ENCODE assay signal across 8 cellular contexts in the genomic region with DNA sequence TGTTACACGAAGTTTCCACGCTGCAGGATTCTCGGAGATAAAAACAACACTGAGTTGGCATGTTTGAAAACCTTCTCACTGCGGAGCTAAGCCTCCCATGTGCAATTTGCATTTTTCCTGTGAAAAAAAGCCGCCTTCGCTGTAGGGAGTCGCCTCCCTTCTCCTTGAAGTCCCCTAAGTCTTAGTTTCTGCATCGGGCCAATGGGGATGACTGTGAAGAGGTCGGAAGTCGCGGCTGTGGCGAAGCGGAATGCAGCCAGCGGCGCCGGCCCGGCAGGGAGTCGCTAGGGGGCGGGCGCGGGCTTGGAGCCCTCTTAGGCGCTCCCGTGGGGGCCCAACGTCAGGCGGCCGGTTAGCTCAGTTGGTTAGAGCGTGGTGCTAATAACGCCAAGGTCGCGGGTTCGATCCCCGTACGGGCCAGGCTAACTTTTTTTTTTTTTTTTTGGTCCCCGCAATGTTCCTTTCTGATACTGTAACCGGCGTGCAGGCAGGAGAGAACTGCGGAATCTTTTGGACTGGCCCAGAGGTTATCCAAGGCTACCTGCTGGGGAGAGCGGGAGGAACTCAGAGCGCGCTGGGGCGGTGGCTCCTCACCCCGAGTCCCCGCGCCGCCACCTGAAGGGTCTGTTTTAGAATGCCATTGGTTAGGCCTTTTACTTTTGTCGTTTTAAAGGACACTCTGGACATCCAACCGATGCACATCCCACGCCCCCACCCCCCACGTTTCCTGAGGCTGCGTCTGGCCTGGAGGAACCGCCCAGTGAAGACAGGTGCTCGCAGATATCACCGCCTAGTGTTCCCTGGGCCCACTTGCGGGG. TPM values are rescaled to one million over a fixed set of nuclear protein-coding genes. Genes with fewer than 3 reads are reported as not detected.
DNase-seq lines count a peak whose midpoint lies in the region; ATAC-seq and TF ChIP-seq lines count a peak whose summit lies in the region.

No MANE protein-coding gene starts in this region.

- WGBS in trophoblast cell (ENCODE audit: extremely low coverage, insufficient coverage, insufficient read length): no CpG with 5 or more reads among the region's 54 CpGs
- 1% methylated on average over 52 to 54 of the region's 54 CpGs for WGBS in tibial nerve, 2 donors

- peak; percentile 75 to 82 for TF ChIP-seq EP300 in tibial nerve (IDR thresholded peaks at IDR 0.05)

- peak overlapping the region; percentile 57 for H3K4me3 ChIP-seq in GM12875 (ENCODE audit: low read depth, low read length)
- peak overlapping the region; percentile 67 for H3K4me3 ChIP-seq in SU-DHL-6 (ENCODE audit: insufficient read depth, low read length, poor library complexity, severe bottlenecking)
- peak overlapping the region; percentile 76 for H3K4me3 ChIP-seq in trophoblast cell (ENCODE audit: low read depth, low read length)
- H3K4me3 ChIP-seq in tibial nerve: peak overlapping the region; percentile 40 to 62 (median 52)

- H3K4me1 ChIP-seq in trophoblast cell (ENCODE audit: control insufficient read depth in 1 of 2, insufficient read depth in 2 of 2, low read length in 2 of 2) (peaks cover 8 to 11% of the 10 kb centered on the region in 2 experiments), tibial nerve (peaks cover 0 to 64% (median 11%) of the 10 kb centered on the region in 4 donors)

- H3K9me2 ChIP-seq in SU-DHL-6 (replicated peaks; ENCODE audit: insufficient read depth, low read length): no peaks in the 10 kb centered on the region

- H3K4ac ChIP-seq in trophoblast cell (ENCODE audit: low read depth, low read length): no peak overlapping the region

- peak overlapping the region; percentile 80 for H4K8ac ChIP-seq in trophoblast cell (ENCODE audit: low read depth, low read length)

- peaks cover 8% of the 10 kb centered on the region for H3F3A ChIP-seq in SU-DHL-6 (ENCODE audit: insufficient read depth)

- H2AFZ ChIP-seq in SU-DHL-6 (ENCODE audit: low read depth, low read length, severe bottlenecking) (peak overlapping the region; percentile 99), trophoblast cell (ENCODE audit: insufficient read depth, low read length, poor library complexity) (peak overlapping the region; percentile 64)

- H3K27ac ChIP-seq in SU-DHL-6 (ENCODE audit: low read depth, low read length): peak overlapping the region; percentile 71
- peak overlapping the region; percentile 67 for H3K27ac ChIP-seq in trophoblast cell (ENCODE audit: low read depth, low read length)
- H3K27ac ChIP-seq in tibial nerve: peak overlapping the region; percentile 75 to 89 (median 83)

- H4K12ac ChIP-seq in trophoblast cell (ENCODE audit: low read depth, low read length): peak overlapping the region; percentile 7

- H4K20me1 ChIP-seq in SU-DHL-6 (ENCODE audit: low read depth, low read length): no peaks in the 10 kb centered on the region

- H3K36me3 ChIP-seq in SU-DHL-6 (ENCODE audit: low read length) (no peaks in the 10 kb centered on the region), trophoblast cell (ENCODE audit: control insufficient read depth in 1 of 2, insufficient read depth in 2 of 2, low read length in 2 of 2) (peaks cover 0 to 2% of the 10 kb centered on the region in 2 experiments), tibial nerve (no peaks in the 10 kb centered on the region)

- no peak overlapping the region for H2AK5ac ChIP-seq in trophoblast cell (ENCODE audit: low read length)

- H3K79me2 ChIP-seq in SU-DHL-6 (ENCODE audit: insufficient read depth, low read length) (no peaks in the 10 kb centered on the region), trophoblast cell (ENCODE audit: control insufficient read depth, insufficient read depth, low read length, poor library complexity) (peaks cover 8% of the 10 kb centered on the region)

- H3K27me3 ChIP-seq in SU-DHL-6 (ENCODE audit: low read length) (no peaks in the 10 kb centered on the region), trophoblast cell (ENCODE audit: insufficient read depth, low read length) (no peaks in the 10 kb centered on the region), tibial nerve (no peaks in the 10 kb centered on the region)

- no peak overlapping the region for H3K23ac ChIP-seq in trophoblast cell (ENCODE audit: low read length)

- H3K9ac ChIP-seq in SU-DHL-6 (ENCODE audit: low read length): peak overlapping the region; percentile 66
- H3K9ac ChIP-seq in trophoblast cell (ENCODE audit: low read length): peak overlapping the region; percentile 62

- intact Hi-C loops in cardiac septum (cut with DNase I): loop anchor here (5.0 kb wide), 4 partner anchors 190 to 610 kb away; partner anchors contain the start of genes ANKRD9 and HSP90AA1

- peaks cover 10% of the 10 kb centered on the region for H3K79me1 ChIP-seq in trophoblast cell (ENCODE audit: low read length)

- H4K91ac ChIP-seq in trophoblast cell (ENCODE audit: low read depth, low read length): peak overlapping the region; percentile 77

- peak; percentile 62 for ATAC-seq in HG02763 (IDR thresholded peaks at IDR 0.05; ENCODE audit: unreplicated experiment)

- peak in 1 of 2 donors; percentile 24 for TF ChIP-seq POLR2A in tibial nerve (IDR thresholded peaks at IDR 0.05)

- H3K4me2 ChIP-seq in SU-DHL-6 (ENCODE audit: low read depth, low read length, poor library complexity, severe bottlenecking) (peak overlapping the region; percentile 99), trophoblast cell (ENCODE audit: low read length) (peak overlapping the region; percentile 91)

- peak; percentile 77 for TF ChIP-seq CTCF in GM12875 (IDR thresholded peaks at IDR 0.05; ENCODE audit: borderline replicate concordance, insufficient read depth, low read depth, low read length)
- peak; percentile 32 for TF ChIP-seq CTCF in SU-DHL-6 (IDR thresholded peaks at IDR 0.05; ENCODE audit: insufficient read depth, low read length, poor library complexity, severe bottlenecking)
- TF ChIP-seq CTCF in tibial nerve (IDR thresholded peaks at IDR 0.05): peak; percentile 85 to 95 (median 94)

- DNase-seq in NCI-H1105 treated with DMSO at 0.1 percent for 48 hours (lab: John Stamatoyannopoulos, UW) (peak; percentile 88), cardiac septum (ENCODE audit: low spot score) (peak; percentile 97), trophoblast cell (peak; percentile 91 to 94), tibial nerve (ENCODE audit: low spot score in 2 of 2) (peak; percentile 88)
- peak; percentile 89 for DNase-seq in activated naive CD8-positive, alpha-beta T cell treated with anti-CD3 and anti-CD28 coated beads, Interleukin-2, amount 50 U/mL, for 16 hours (ENCODE audit: low read depth, low spot score)

- H2BK5ac ChIP-seq in trophoblast cell (ENCODE audit: low read depth, low read length, poor library complexity): peak overlapping the region; percentile 42

- peak overlapping the region; percentile 73 for H3K14ac ChIP-seq in trophoblast cell (ENCODE audit: low read length)

- H2BK120ac ChIP-seq in trophoblast cell (ENCODE audit: insufficient read depth, low read length, poor library complexity): peak overlapping the region; percentile 64

- H3K18ac ChIP-seq in trophoblast cell (ENCODE audit: low read length): peak overlapping the region; percentile 43

- H2BK12ac ChIP-seq in trophoblast cell (ENCODE audit: low read length): peak overlapping the region; percentile 52

- no peaks in the 10 kb centered on the region for H3K9me3 ChIP-seq in SU-DHL-6 (ENCODE audit: insufficient read depth, low read length)
- no peaks in the 10 kb centered on the region for H3K9me3 ChIP-seq in trophoblast cell (ENCODE audit: insufficient read depth, low read depth, low read length)
- no peaks in the 10 kb centered on the region for H3K9me3 ChIP-seq in tibial nerve

RNA-seq across cellular contexts. Expression of gene ZNF839, which starts 2.6 kb away (rescaled TPM):
- 10.2 TPM for total RNA-seq in cardiac septum
- polyA plus RNA-seq in trophoblast cell (2013): 4.2 and 4.8 TPM in 2 replicates
- 10 to 100 TPM; 10.6 to 19.9 (median 13.8) TPM for total RNA-seq in tibial nerve

RNA-seq across cellular contexts. Expression of gene MOK, which starts 12.0 kb away (rescaled TPM):
- total RNA-seq in cardiac septum (9.5 TPM), tibial nerve (10 to 100 TPM; 27.6 to 29.3 (median 28.8) TPM)
- 2.2 and 2.3 TPM in 2 replicates for polyA plus RNA-seq in trophoblast cell (2013)

RNA-seq across cellular contexts. Expression of gene CINP, which starts 45.7 kb away (rescaled TPM):
- total RNA-seq in cardiac septum (24.5 TPM), tibial nerve (10 to 100 TPM; 21.2 to 40.2 (median 31.2) TPM)
- polyA plus RNA-seq in trophoblast cell (2013): 22.1 and 23.0 TPM in 2 replicates

RNA-seq across cellular contexts. Expression of gene TECPR2, which starts 45.8 kb away (rescaled TPM):
- 28.0 TPM for total RNA-seq in cardiac septum
- 6.6 and 6.9 TPM in 2 replicates for polyA plus RNA-seq in trophoblast cell (2013)
- total RNA-seq in tibial nerve: 10 to 100 TPM; 21.2 to 77.7 (median 32.8) TPM

Comparison
In these comparisons a context has a peak if more than half of its experiments do, and no peak if none do; other contexts are left out.
1. Peak in every context shown above with its lines: DNase-seq, ATAC-seq, H3K4me3 ChIP-seq and H3K27ac ChIP-seq.
2. CTCF ChIP-seq: peak in every context shown above with its lines; median percentile 94 in tibial nerve; 77 in GM12875; 32 in SU-DHL-6.